Comparison of ENCODE assay signal across 19 cellular contexts in genomic region chr4:137601924-137602323, GRCh38.
DNase-seq lines count a peak whose midpoint lies in the region; ATAC-seq and TF ChIP-seq lines count a peak whose summit lies in the region.
"Had no signal": no experiment of that assay in that cellular context is flagged by ENCODE, and none has a peak within 500 bp of the region (broad histone marks: within the 10 kb centered on the region; RNA-seq: fewer than 3 reads in every experiment).

No MANE protein-coding gene starts in this region.

- no peak for ATAC-seq in HG03097 (IDR thresholded peaks at IDR 0.05; ENCODE audit: low FRiP score, unreplicated experiment)
- ATAC-seq: activated CD8-positive, alpha-beta memory T cell treated with anti-CD3 and anti-CD28 coated beads, Interleukin-2, amount 10 ng/mL, durations not matched to agents 7 days and 5 days; activated T-helper 17 cell treated with anti-CD3 and anti-CD28 coated beads, Interleukin-2, amount 50 U/mL, for 72 hours; left lung had no signal

- peaks cover 38% of the 10 kb centered on the region for H3K4me1 Mint-ChIP-seq in nephron
- H3K4me1 Mint-ChIP-seq: activated CD8-positive, alpha-beta memory T cell treated with anti-CD3 and anti-CD28 coated beads, Interleukin-2, amount 10 ng/mL, durations not matched to agents 7 days and 5 days; activated naive CD8-positive, alpha-beta T cell treated with anti-CD3 and anti-CD28 coated beads, Interleukin-2, amount 10 ng/mL, durations not matched to agents 7 days and 5 days; activated T-helper 17 cell treated with anti-CD3 and anti-CD28 coated beads, Interleukin-2, amount 50 U/mL, for 72 hours had no signal

- peak overlapping the region; percentile 40 to 96 (median 51) for H3K27ac Mint-ChIP-seq in nephron
- H3K27ac Mint-ChIP-seq: activated CD8-positive, alpha-beta memory T cell treated with anti-CD3 and anti-CD28 coated beads, Interleukin-2, amount 10 ng/mL, durations not matched to agents 7 days and 5 days; activated naive CD8-positive, alpha-beta T cell treated with anti-CD3 and anti-CD28 coated beads, Interleukin-2, amount 10 ng/mL, durations not matched to agents 7 days and 5 days; activated T-helper 17 cell treated with anti-CD3 and anti-CD28 coated beads, Interleukin-2, amount 50 U/mL, for 72 hours; CD4-positive, alpha-beta T cell had no signal

- no peaks in the 10 kb centered on the region for H3K27me3 Mint-ChIP-seq in nephron (ENCODE audit: low read depth)
- H3K27me3 Mint-ChIP-seq: activated CD8-positive, alpha-beta memory T cell treated with anti-CD3 and anti-CD28 coated beads, Interleukin-2, amount 10 ng/mL, durations not matched to agents 7 days and 5 days; activated naive CD8-positive, alpha-beta T cell treated with anti-CD3 and anti-CD28 coated beads, Interleukin-2, amount 10 ng/mL, durations not matched to agents 7 days and 5 days; activated T-helper 17 cell treated with anti-CD3 and anti-CD28 coated beads, Interleukin-2, amount 50 U/mL, for 72 hours; CD4-positive, alpha-beta T cell had no signal

- no peak overlapping the region for H3K4me3 Mint-ChIP-seq in nephron
- H3K4me3 Mint-ChIP-seq: activated CD8-positive, alpha-beta memory T cell treated with anti-CD3 and anti-CD28 coated beads, Interleukin-2, amount 10 ng/mL, durations not matched to agents 7 days and 5 days; activated naive CD8-positive, alpha-beta T cell treated with anti-CD3 and anti-CD28 coated beads, Interleukin-2, amount 10 ng/mL, durations not matched to agents 7 days and 5 days; activated T-helper 17 cell treated with anti-CD3 and anti-CD28 coated beads, Interleukin-2, amount 50 U/mL, for 72 hours; CD4-positive, alpha-beta T cell; H9 had no signal

- TF ChIP-seq CTCF in epithelial cell of esophagus (IDR thresholded peaks at IDR 0.05; ENCODE audit: insufficient read depth, low read depth, low read length, missing control alignments) (no peak), nephron (IDR thresholded peaks at IDR 0.05; ENCODE audit: unreplicated experiment in 3 of 3) (no peak)

- no peak overlapping the region for H3K4me3 ChIP-seq in epithelial cell of esophagus (ENCODE audit: low read length)
- H3K4me3 ChIP-seq: left lung, right atrium auricular region had no signal

- no peaks in the 10 kb centered on the region for H3K36me3 Mint-ChIP-seq in nephron (ENCODE audit: low read depth)
- H3K36me3 Mint-ChIP-seq: activated CD8-positive, alpha-beta memory T cell treated with anti-CD3 and anti-CD28 coated beads, Interleukin-2, amount 10 ng/mL, durations not matched to agents 7 days and 5 days; activated naive CD8-positive, alpha-beta T cell treated with anti-CD3 and anti-CD28 coated beads, Interleukin-2, amount 10 ng/mL, durations not matched to agents 7 days and 5 days had no signal

- H3K9me3 Mint-ChIP-seq in nephron: no peaks in the 10 kb centered on the region
- H3K9me3 Mint-ChIP-seq: CD4-positive, alpha-beta T cell; H9 had no signal

- DNase-seq in GM03348 (ENCODE audit: low spot score): peak; percentile 8
- peak; percentile 7 for DNase-seq in RPMI7951 (ENCODE audit: low read depth)
- peak; percentile 73 for DNase-seq in epithelial cell of esophagus (ENCODE audit: low read depth)
- no peak for DNase-seq in iPS-NIHi7 (ENCODE audit: extremely low spot score)
- DNase-seq in D341Med (ENCODE audit: low spot score): no peak
- no peak for DNase-seq in NCI-H748 treated with DMSO at 0.1 percent for 48 hours (lab: John Stamatoyannopoulos, UW)
- DNase-seq: activated CD8-positive, alpha-beta memory T cell treated with anti-CD3 and anti-CD28 coated beads, Interleukin-2, amount 10 ng/mL, durations not matched to agents 7 days and 5 days; activated naive CD8-positive, alpha-beta T cell treated with anti-CD3 and anti-CD28 coated beads, Interleukin-2, amount 10 ng/mL, durations not matched to agents 7 days and 5 days; CD4-positive, alpha-beta T cell; DMS79 treated with DMSO at 0.1 percent for 48 hours; erythroblast; H9; NCI-H1417 treated with DMSO at 0.1 percent for 48 hours; NCI-H2171 had no signal

Comparison
In these comparisons a context has a peak if more than half of its experiments do, and no peak if none do; other contexts are left out.
1. DNase-seq: peak in GM03348 (single experiment), RPMI7951 (single experiment) and epithelial cell of esophagus (single experiment); none in iPS-NIHi7 (single experiment), D341Med (single experiment) and NCI-H748 treated with DMSO at 0.1 percent for 48 hours (single experiment).